Comparison of ENCODE assay signal across 1 cellular context in the genomic region with DNA sequence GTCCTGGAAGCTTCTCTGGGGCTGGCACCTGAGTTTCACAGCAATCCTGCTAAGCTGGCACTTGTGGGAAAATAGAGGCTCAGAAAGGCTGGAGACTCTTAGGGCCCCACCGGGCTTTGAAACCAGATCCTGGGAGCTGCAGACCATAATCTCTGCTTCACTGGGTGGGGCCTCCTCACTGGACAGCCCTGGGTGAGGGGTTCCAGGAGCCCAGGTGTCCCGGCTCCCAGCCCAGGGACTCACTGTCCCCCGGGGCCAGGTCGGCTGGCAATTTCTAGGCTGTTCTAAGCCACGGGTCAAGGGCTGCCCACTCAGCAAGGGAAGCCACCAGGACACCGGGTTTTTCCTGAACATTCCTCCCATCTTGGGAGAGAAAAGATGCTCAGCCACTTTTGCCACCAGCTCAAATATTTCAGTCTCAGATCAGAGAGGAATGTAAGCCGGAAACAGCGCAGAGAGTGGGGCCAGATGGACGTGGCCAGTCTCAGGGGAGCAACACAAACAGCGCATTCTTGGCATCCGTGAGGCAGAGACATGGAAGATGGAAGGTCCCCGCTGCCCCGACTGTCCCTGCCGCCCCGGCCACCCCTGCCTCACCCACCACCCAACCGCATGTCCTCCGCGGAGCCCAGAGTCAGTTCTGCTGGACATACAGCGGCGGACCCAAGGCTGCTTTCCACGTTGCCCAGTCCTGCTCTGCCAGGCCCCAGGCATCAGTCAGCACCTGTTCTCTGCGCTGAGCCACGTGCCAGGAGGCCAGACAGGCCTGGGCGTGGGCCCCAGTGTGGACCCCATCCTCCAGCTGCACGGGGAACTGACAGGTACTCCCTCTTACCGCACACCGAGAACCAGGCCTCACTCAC.
TF ChIP-seq lines count a peak whose summit lies in the region.

No MANE protein-coding gene starts in this region.

TF ChIP-seq in WTC11, 78 proteins besides CTCF, POLR2A, EP300 and RAD21 (continued from another document):
- TF ChIP-seq, protein P1, sequence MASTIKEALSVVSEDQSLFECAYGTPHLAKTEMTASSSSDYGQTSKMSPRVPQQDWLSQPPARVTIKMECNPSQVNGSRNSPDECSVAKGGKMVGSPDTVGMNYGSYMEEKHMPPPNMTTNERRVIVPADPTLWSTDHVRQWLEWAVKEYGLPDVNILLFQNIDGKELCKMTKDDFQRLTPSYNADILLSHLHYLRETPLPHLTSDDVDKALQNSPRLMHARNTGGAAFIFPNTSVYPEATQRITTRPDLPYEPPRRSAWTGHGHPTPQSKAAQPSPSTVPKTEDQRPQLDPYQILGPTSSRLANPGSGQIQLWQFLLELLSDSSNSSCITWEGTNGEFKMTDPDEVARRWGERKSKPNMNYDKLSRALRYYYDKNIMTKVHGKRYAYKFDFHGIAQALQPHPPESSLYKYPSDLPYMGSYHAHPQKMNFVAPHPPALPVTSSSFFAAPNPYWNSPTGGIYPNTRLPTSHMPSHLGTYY (CRISPR knock-in tag; IDR thresholded peaks at IDR 0.05): no peak
- no peak for TF ChIP-seq ZNF532 (CRISPR knock-in tag; IDR thresholded peaks at IDR 0.05; ENCODE audit: borderline replicate concordance)
- TF ChIP-seq ELF4 (CRISPR knock-in tag; IDR thresholded peaks at IDR 0.05; ENCODE audit: low read depth): no peak
- no peak for TF ChIP-seq RORB (CRISPR knock-in tag; IDR thresholded peaks at IDR 0.05)
- TF ChIP-seq MXD4 (CRISPR knock-in tag; IDR thresholded peaks at IDR 0.05; ENCODE audit: borderline replicate concordance): no peak
- no peak for TF ChIP-seq ESRRA (CRISPR knock-in tag; IDR thresholded peaks at IDR 0.05; ENCODE audit: borderline replicate concordance)
- TF ChIP-seq PREB (CRISPR knock-in tag; IDR thresholded peaks at IDR 0.05; ENCODE audit: borderline replicate concordance): no peak
- TF ChIP-seq, protein P2, sequence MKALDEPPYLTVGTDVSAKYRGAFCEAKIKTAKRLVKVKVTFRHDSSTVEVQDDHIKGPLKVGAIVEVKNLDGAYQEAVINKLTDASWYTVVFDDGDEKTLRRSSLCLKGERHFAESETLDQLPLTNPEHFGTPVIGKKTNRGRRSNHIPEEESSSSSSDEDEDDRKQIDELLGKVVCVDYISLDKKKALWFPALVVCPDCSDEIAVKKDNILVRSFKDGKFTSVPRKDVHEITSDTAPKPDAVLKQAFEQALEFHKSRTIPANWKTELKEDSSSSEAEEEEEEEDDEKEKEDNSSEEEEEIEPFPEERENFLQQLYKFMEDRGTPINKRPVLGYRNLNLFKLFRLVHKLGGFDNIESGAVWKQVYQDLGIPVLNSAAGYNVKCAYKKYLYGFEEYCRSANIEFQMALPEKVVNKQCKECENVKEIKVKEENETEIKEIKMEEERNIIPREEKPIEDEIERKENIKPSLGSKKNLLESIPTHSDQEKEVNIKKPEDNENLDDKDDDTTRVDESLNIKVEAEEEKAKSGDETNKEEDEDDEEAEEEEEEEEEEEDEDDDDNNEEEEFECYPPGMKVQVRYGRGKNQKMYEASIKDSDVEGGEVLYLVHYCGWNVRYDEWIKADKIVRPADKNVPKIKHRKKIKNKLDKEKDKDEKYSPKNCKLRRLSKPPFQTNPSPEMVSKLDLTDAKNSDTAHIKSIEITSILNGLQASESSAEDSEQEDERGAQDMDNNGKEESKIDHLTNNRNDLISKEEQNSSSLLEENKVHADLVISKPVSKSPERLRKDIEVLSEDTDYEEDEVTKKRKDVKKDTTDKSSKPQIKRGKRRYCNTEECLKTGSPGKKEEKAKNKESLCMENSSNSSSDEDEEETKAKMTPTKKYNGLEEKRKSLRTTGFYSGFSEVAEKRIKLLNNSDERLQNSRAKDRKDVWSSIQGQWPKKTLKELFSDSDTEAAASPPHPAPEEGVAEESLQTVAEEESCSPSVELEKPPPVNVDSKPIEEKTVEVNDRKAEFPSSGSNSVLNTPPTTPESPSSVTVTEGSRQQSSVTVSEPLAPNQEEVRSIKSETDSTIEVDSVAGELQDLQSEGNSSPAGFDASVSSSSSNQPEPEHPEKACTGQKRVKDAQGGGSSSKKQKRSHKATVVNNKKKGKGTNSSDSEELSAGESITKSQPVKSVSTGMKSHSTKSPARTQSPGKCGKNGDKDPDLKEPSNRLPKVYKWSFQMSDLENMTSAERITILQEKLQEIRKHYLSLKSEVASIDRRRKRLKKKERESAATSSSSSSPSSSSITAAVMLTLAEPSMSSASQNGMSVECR (CRISPR knock-in tag; IDR thresholded peaks at IDR 0.05; ENCODE audit: borderline replicate concordance): no peak
- TF ChIP-seq USF2 (CRISPR knock-in tag; IDR thresholded peaks at IDR 0.05): no peak
- no peak for TF ChIP-seq NR2C2 (CRISPR knock-in tag; IDR thresholded peaks at IDR 0.05)
- TF ChIP-seq HMGA2 (CRISPR knock-in tag; IDR thresholded peaks at IDR 0.05): no peak
- TF ChIP-seq E2F5 (CRISPR knock-in tag; IDR thresholded peaks at IDR 0.05): no peak
- TF ChIP-seq GTF2I (CRISPR knock-in tag; conservative IDR thresholded peaks at IDR 0.05): no peak
